In genomic region chr4:185285632-185286393, GRCh38 we compare ENCODE assay signal across 18 cellular contexts.
"Had no signal": no experiment of that assay in that cellular context is flagged by ENCODE, and none has a peak within 500 bp of the region (broad histone marks: within the 10 kb centered on the region; RNA-seq: fewer than 3 reads in every experiment).

No MANE protein-coding gene starts in this region.

- H3K9me3 Mint-ChIP-seq: activated T-cell treated with anti-CD3 and anti-CD28 coated beads, Interleukin-2, amount 50 U/mL, for 72 hours; brain; natural killer cell; neural progenitor cell; stimulated activated naive CD8-positive, alpha-beta T cell treated with anti-CD3 and anti-CD28 coated beads, Interleukin-15, Interleukin-2, amounts not matched to agents 100 ng/mL and 50 ng/mL, for 24 hours had no signal

- H3K4me3 Mint-ChIP-seq: activated naive CD8-positive, alpha-beta T cell; activated T-cell treated with anti-CD3 and anti-CD28 coated beads, Interleukin-2, amount 50 U/mL, for 72 hours; brain; natural killer cell; neural progenitor cell; stimulated activated naive CD8-positive, alpha-beta T cell treated with anti-CD3 and anti-CD28 coated beads, Interleukin-15, Interleukin-2, amounts not matched to agents 100 ng/mL and 50 ng/mL, for 24 hours had no signal

- H3K27me3 ChIP-seq: neural progenitor cell, right atrium auricular region, upper lobe of right lung had no signal

- H3K27ac ChIP-seq: neural progenitor cell, upper lobe of right lung had no signal

- H2AFZ ChIP-seq: neural progenitor cell had no signal

- H3K4me1 ChIP-seq: right atrium auricular region had no signal

- H3K4me3 ChIP-seq: neural progenitor cell, right atrium auricular region, upper lobe of right lung had no signal

- H3K4me2 ChIP-seq: neural progenitor cell had no signal

- ATAC-seq: activated T-cell treated with anti-CD3 and anti-CD28 coated beads, Interleukin-2, amount 50 U/mL, for 72 hours; esophagus mucosa; left colon; natural killer cell; upper lobe of right lung had no signal

- H3K9ac ChIP-seq: neural progenitor cell had no signal

- H3K27me3 Mint-ChIP-seq: activated naive CD8-positive, alpha-beta T cell; brain; stimulated activated naive CD8-positive, alpha-beta T cell treated with anti-CD3 and anti-CD28 coated beads, Interleukin-15, Interleukin-2, amounts not matched to agents 100 ng/mL and 50 ng/mL, for 24 hours had no signal

- DNase-seq: activated CD4-positive, alpha-beta T cell treated with anti-CD3 and anti-CD28 coated beads for 4 hours; activated CD4-positive, alpha-beta T cell treated with anti-CD3 and anti-CD28 coated beads, Interleukin-2, amount 50 U/mL, for 4 hours; activated naive CD4-positive, alpha-beta T cell; activated T-cell treated with anti-CD3 and anti-CD28 coated beads for 4 hours; activated T-cell treated with anti-CD3 and anti-CD28 coated beads, Interleukin-2, amount 50 U/mL, for 72 hours; hippocampal formation; left colon; natural killer cell; occipital lobe; stimulated activated CD4-positive, alpha-beta T cell treated with anti-CD3 and anti-CD28 coated beads, Interleukin-2, amount 100 ng/mL, for 48 hours; T-helper 1 cell; upper lobe of right lung had no signal

- H3K36me3 Mint-ChIP-seq: natural killer cell, neural progenitor cell had no signal

- H3K9me3 ChIP-seq: right atrium auricular region, upper lobe of right lung had no signal

- H3K36me3 ChIP-seq: neural progenitor cell had no signal

- H3K4me1 Mint-ChIP-seq: neural progenitor cell had no signal

- H3K27ac Mint-ChIP-seq: activated naive CD8-positive, alpha-beta T cell; activated T-cell treated with anti-CD3 and anti-CD28 coated beads, Interleukin-2, amount 50 U/mL, for 72 hours; natural killer cell; neural progenitor cell; stimulated activated naive CD8-positive, alpha-beta T cell treated with anti-CD3 and anti-CD28 coated beads, Interleukin-15, Interleukin-2, amounts not matched to agents 100 ng/mL and 50 ng/mL, for 24 hours had no signal
